Comparison of ENCODE assay signal across 1 cellular context in the genomic region with DNA sequence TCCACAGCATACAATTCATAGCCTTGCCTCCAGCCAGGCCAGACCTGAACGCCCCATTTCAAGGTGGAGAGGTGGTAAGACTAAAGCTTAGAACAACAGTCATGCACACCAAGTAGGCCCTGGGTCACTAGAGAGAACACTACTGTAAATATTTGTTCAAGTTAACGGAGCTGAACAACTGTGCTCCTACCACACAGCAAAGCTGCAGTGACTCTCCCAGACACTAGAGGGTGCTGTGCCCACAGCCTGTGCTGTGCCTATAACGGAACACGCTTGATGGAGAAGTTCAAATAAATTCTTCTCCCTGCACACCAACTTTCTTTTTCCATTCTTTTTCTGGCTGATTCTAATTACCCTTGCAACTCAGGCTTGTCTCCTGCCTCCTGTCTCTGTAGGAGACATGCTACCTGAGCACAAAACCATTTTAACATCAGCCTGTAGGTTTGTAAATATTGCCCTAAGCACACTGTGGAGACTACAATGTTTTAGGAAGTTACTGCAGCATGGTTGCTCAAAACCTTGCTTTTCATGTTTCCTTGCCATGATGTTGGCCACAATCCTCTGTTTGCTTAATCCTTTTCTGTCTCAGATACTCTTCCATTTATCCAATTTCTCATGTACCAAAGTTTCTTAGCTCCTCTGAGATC.
A peak's percentile ranks its signal among the peaks of the same experiment; 100 is the strongest.
TF ChIP-seq lines count a peak whose summit lies in the region.

No MANE protein-coding gene starts in this region.

TF ChIP-seq in K562, 482 proteins besides CTCF, POLR2A, EP300 and RAD21 (continued from another document):
- TF ChIP-seq, protein P1, sequence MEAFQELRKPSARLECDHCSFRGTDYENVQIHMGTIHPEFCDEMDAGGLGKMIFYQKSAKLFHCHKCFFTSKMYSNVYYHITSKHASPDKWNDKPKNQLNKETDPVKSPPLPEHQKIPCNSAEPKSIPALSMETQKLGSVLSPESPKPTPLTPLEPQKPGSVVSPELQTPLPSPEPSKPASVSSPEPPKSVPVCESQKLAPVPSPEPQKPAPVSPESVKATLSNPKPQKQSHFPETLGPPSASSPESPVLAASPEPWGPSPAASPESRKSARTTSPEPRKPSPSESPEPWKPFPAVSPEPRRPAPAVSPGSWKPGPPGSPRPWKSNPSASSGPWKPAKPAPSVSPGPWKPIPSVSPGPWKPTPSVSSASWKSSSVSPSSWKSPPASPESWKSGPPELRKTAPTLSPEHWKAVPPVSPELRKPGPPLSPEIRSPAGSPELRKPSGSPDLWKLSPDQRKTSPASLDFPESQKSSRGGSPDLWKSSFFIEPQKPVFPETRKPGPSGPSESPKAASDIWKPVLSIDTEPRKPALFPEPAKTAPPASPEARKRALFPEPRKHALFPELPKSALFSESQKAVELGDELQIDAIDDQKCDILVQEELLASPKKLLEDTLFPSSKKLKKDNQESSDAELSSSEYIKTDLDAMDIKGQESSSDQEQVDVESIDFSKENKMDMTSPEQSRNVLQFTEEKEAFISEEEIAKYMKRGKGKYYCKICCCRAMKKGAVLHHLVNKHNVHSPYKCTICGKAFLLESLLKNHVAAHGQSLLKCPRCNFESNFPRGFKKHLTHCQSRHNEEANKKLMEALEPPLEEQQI (IDR thresholded peaks at IDR 0.05) = peak; percentile 84
- peak; percentile 8; the same call in 1 of the 2 replicates for TF ChIP-seq TCF3 (CRISPR knock-in tag; IDR thresholded peaks at IDR 0.05)
- peak; percentile 20; the same call in 1 of the 2 replicates for TF ChIP-seq MGA (IDR thresholded peaks at IDR 0.05)
- TF ChIP-seq ARNT (IDR thresholded peaks at IDR 0.05) = 0 out of 4 replicates have a peak, but pooled peaks of 1 of the 2 experiments have one; percentile 25
- TF ChIP-seq SP1 (CRISPR knock-in tag; IDR thresholded peaks at IDR 0.05) = peak; percentile 48; the same call in 1 of the 2 replicates
TF ChIP-seq in K562: peak in this region for 17; not testable (repeated sequence) for 465.
